ENCODE assay signal across 9 cellular contexts in the genomic region with DNA sequence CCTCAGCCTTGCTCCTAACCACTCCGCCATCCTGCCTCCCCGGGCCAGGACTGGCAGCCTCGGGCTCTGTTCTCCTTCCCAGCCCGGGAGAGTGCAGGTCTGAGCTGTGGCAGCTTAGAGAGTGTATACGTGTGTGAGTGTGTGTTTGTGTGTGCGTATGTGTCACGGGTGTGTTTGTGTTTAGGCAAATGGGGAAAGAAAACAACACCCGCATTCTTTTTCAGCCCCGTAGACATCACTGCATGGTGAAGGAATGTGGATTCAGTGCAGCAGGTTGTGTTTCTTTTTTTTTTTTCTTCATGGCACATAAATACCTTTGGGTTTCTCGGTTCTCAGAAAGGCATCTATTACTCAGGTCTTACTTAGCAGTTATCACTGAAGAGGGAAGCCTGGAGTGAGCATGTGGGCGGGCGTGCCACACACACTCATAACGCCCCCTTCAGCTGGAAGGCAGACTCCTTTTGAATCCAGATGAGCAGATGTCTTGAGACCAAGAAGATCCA. TPM values are rescaled to one million over a fixed set of nuclear protein-coding genes. Genes with fewer than 3 reads are reported as not detected.
DNase-seq lines count a peak whose midpoint lies in the region; ATAC-seq lines count a peak whose summit lies in the region.
"Had no signal": no experiment of that assay in that cellular context is flagged by ENCODE, and none has a peak within 500 bp of the region (broad histone marks: within the 10 kb centered on the region; RNA-seq: fewer than 3 reads in every experiment).

No MANE protein-coding gene starts in this region.

- H3K27me3 ChIP-seq in skeletal muscle satellite cell (ENCODE audit: control insufficient read depth, insufficient read depth, low read length), result no peaks in the 10 kb centered on the region
- H3K27me3 ChIP-seq: ovary had no signal

- ATAC-seq in HG02623 (IDR thresholded peaks at IDR 0.05; ENCODE audit: unreplicated experiment), result no peak
- ATAC-seq in HG02870 (IDR thresholded peaks at IDR 0.05; ENCODE audit: unreplicated experiment), result no peak

- no peak overlapping the region for H3K9ac ChIP-seq in skeletal muscle satellite cell (ENCODE audit: low read depth, low read length)

- no peaks in the 10 kb centered on the region for H3K9me3 ChIP-seq in skeletal muscle satellite cell (replicated peaks; ENCODE audit: low read length)
- H3K9me3 ChIP-seq: ovary had no signal

- DNase-seq in DMS79 treated with DMSO at 0.1 percent for 48 hours (lab: John Stamatoyannopoulos, UW) (peak; percentile 15), DMS79 (lab: John Stamatoyannopoulos, UW) (no peak), RPMI8226 (peak; percentile 76), fibroblast of peridontal ligament (ENCODE audit: extremely low read depth) (peak; percentile 40), NCI-H446 treated with DMSO at 0.1 percent for 48 hours (lab: John Stamatoyannopoulos, UW) (no peak)

- H3K4me2 ChIP-seq in skeletal muscle satellite cell (ENCODE audit: low read length), result peak overlapping the region; percentile 68

- peaks cover 46% of the 10 kb centered on the region for H3K4me1 ChIP-seq in skeletal muscle satellite cell (ENCODE audit: control insufficient read depth, insufficient read depth, low read length)

- no peaks in the 10 kb centered on the region for H3K36me3 ChIP-seq in skeletal muscle satellite cell (ENCODE audit: insufficient read depth, low read length)
- H3K36me3 ChIP-seq: ovary had no signal

- H3K4me3 ChIP-seq in skeletal muscle satellite cell (ENCODE audit: low read length), result no peak overlapping the region
- H3K4me3 ChIP-seq: ovary had no signal

RNA-seq across cellular contexts. Expression of a gene that starts 44.2 kb away (rescaled TPM):
- 4.2 and 4.3 TPM in 2 replicates for total RNA-seq in skeletal muscle satellite cell (2012; rRNA removed)

Comparison
In these comparisons a context has a peak if more than half of its experiments do, and no peak if none do; other contexts are left out.
1. DNase-seq: peak in DMS79 treated with DMSO at 0.1 percent for 48 hours (single experiment), RPMI8226 (single experiment) and fibroblast of peridontal ligament (single experiment); none in DMS79 (single experiment) and NCI-H446 treated with DMSO at 0.1 percent for 48 hours (single experiment).